Comparison of ENCODE assay signal across 11 cellular contexts in genomic region chr11:110972640-110973039, GRCh38.
DNase-seq lines count a peak whose midpoint lies in the region; ATAC-seq, FAIRE-seq and TF ChIP-seq lines count a peak whose summit lies in the region.
"Had no signal": no experiment of that assay in that cellular context is flagged by ENCODE, and none has a peak within 500 bp of the region (broad histone marks: within the 10 kb centered on the region; RNA-seq: fewer than 3 reads in every experiment).

No MANE protein-coding gene starts in this region.

- H3K9me3 Mint-ChIP-seq in effector memory CD8-positive, alpha-beta T cell = no peaks in the 10 kb centered on the region

- no peaks in the 10 kb centered on the region for H3K23me2 ChIP-seq in H1 (ENCODE audit: low read depth, low read length)

- no peak for ATAC-seq in HG02759 (IDR thresholded peaks at IDR 0.05; ENCODE audit: unreplicated experiment)
- ATAC-seq in effector memory CD8-positive, alpha-beta T cell (replicated peaks) = no peak
- ATAC-seq in HG02884 (IDR thresholded peaks at IDR 0.05; ENCODE audit: unreplicated experiment) = no peak

- TF ChIP-seq POLR2A in H1 (IDR thresholded peaks at IDR 0.05; ENCODE audit: control extremely low read depth in 1 of 2, low read depth in 2 of 2, low read length in 2 of 2) = no peak

- H3K4ac ChIP-seq in H1 (replicated peaks; ENCODE audit: insufficient read length, low read depth, low read length) = no peak overlapping the region

- H4K8ac ChIP-seq in H1 (ENCODE audit: extremely low read depth, insufficient read depth, low read length) = no peak overlapping the region

- H3K4me2 ChIP-seq in H1 (ENCODE audit: insufficient read depth in 1 of 2, low read depth in 2 of 2, low read length in 2 of 2) = no peak overlapping the region
- no peak overlapping the region for H3K4me2 ChIP-seq in osteoblast (ENCODE audit: insufficient read depth, low read length)

- TF ChIP-seq RAD21 in H1 (IDR thresholded peaks at IDR 0.05 in 1 of 2, conservative IDR thresholded peaks at IDR 0.05 in 1 of 2; ENCODE audit: low read depth in 2 of 2, low read length in 2 of 2) = no peak

- H2BK12ac ChIP-seq in H1 (ENCODE audit: low read depth, low read length) = no peak overlapping the region

- H3K9me3 ChIP-seq in H1 (ENCODE audit: insufficient read depth in 2 of 2, low read depth in 1 of 2, low read length in 1 of 2) (no peaks in the 10 kb centered on the region), osteoblast (ENCODE audit: low read depth, low read length) (no peaks in the 10 kb centered on the region)
- H3K9me3 ChIP-seq: ascending aorta had no signal

- 0 out of 2 replicates have a peak overlapping the region, but pooled peaks have one; percentile 53 for H2AFZ ChIP-seq in H1 (ENCODE audit: low read length)
- no peak overlapping the region for H2AFZ ChIP-seq in osteoblast (ENCODE audit: low read length)

- H2BK20ac ChIP-seq in H1 (ENCODE audit: low read length) = no peak overlapping the region

- FAIRE-seq in H1 (lab: Jason Lieb, UNC) = no peak
- FAIRE-seq: TTC549 had no signal

- H3K56ac ChIP-seq in H1 (replicated peaks; ENCODE audit: insufficient read length, low read depth, low read length) = no peak overlapping the region

- H3K27me3 ChIP-seq in H1 (replicated peaks in 1 of 4; ENCODE audit: control insufficient read depth in 3 of 4, extremely low read depth in 1 of 4, insufficient read depth in 3 of 4, low read length in 3 of 4) = no peaks in the 10 kb centered on the region
- H3K27me3 ChIP-seq in osteoblast (ENCODE audit: insufficient read depth, low read length) = no peaks in the 10 kb centered on the region
- H3K27me3 ChIP-seq: ascending aorta had no signal

- H3K23ac ChIP-seq in H1 (ENCODE audit: insufficient read length) = no peak overlapping the region

- peaks cover 10 to 23% of the 10 kb centered on the region in 2 donors for H3K27me3 Mint-ChIP-seq in effector memory CD8-positive, alpha-beta T cell

- CTCF ChIA-PET in H1 (lab: Charles Lee; ENCODE audit: partially characterized antibody) = no interaction called here

- no peaks in the 10 kb centered on the region for H3K36me3 Mint-ChIP-seq in effector memory CD8-positive, alpha-beta T cell (ENCODE audit: insufficient read depth)

- no peak overlapping the region for H2BK5ac ChIP-seq in H1 (ENCODE audit: low read depth, low read length)

- POLR2A ChIA-PET in H1 (lab: Charles Lee; ENCODE audit: partially characterized antibody) = no interaction called here

- H3K9ac ChIP-seq in H1 (replicated peaks in 1 of 4; ENCODE audit: extremely low read depth in 1 of 4, low read depth in 3 of 4, low read length in 3 of 4) = no peak overlapping the region

- H3K14ac ChIP-seq in H1 (ENCODE audit: insufficient read length) = no peak overlapping the region

- no peaks in the 10 kb centered on the region for H3K79me2 ChIP-seq in H1 (ENCODE audit: control insufficient read depth in 1 of 2, insufficient read depth in 2 of 2, low read length in 2 of 2)
- no peaks in the 10 kb centered on the region for H3K79me2 ChIP-seq in osteoblast (ENCODE audit: insufficient read depth, low read length)

- no peak overlapping the region for H3K27ac Mint-ChIP-seq in effector memory CD8-positive, alpha-beta T cell

- H4K20me1 ChIP-seq in H1 (replicated peaks in 1 of 2; ENCODE audit: control insufficient read depth in 1 of 2, insufficient read depth in 2 of 2, low read length in 2 of 2) (no peaks in the 10 kb centered on the region), osteoblast (ENCODE audit: insufficient read depth, low read length) (no peaks in the 10 kb centered on the region)

- H4K5ac ChIP-seq in H1 (ENCODE audit: insufficient read length, low read depth, low read length) = no peak overlapping the region

- H3K4me1 Mint-ChIP-seq in effector memory CD8-positive, alpha-beta T cell (ENCODE audit: low read depth in 2 of 2) = no peaks in the 10 kb centered on the region

- no peak overlapping the region for H3K18ac ChIP-seq in H1 (ENCODE audit: extremely low read depth, low read length)

- DNase-seq in EH (ENCODE audit: low read depth) (peak; percentile 77), NCI-H460 (ENCODE audit: extremely low read depth, low read depth) (peak; percentile 33), H1 (ENCODE audit: low read depth in 1 of 2, low spot score in 2 of 2) (no peak), osteoblast (ENCODE audit: insufficient read length, low spot score, missing footprints) (peak; percentile 37), islet precursor cell (no peak)
- no peak for DNase-seq in effector memory CD8-positive, alpha-beta T cell
- DNase-seq: NCI-H146 had no signal

- TF ChIP-seq EP300 in H1 (IDR thresholded peaks at IDR 0.05; ENCODE audit: borderline replicate concordance in 1 of 2, low read depth in 2 of 2, low read length in 2 of 2) = no peak

- no peak overlapping the region for H2BK15ac ChIP-seq in H1 (ENCODE audit: low read length)

- no peaks in the 10 kb centered on the region for H3K36me3 ChIP-seq in H1 (ENCODE audit: control insufficient read depth in 2 of 4, insufficient read depth in 4 of 4, low read length in 3 of 4)
- H3K36me3 ChIP-seq in osteoblast (ENCODE audit: insufficient read depth, low read length) = no peaks in the 10 kb centered on the region
- H3K36me3 ChIP-seq: ascending aorta had no signal

- no peak overlapping the region for H4K91ac ChIP-seq in H1 (replicated peaks; ENCODE audit: insufficient read length, low read length)

- H3K4me3 ChIP-seq in H1 (ENCODE audit: extremely low read depth in 1 of 4, insufficient read depth in 2 of 4, low read depth in 3 of 4, low read length in 4 of 4) (no peak overlapping the region), osteoblast (ENCODE audit: insufficient read depth, low read length) (no peak overlapping the region)
- H3K4me3 ChIP-seq: ascending aorta had no signal

- TF ChIP-seq CTCF in H1 (IDR thresholded peaks at IDR 0.05; ENCODE audit: control extremely low read depth in 1 of 3, insufficient read depth in 1 of 3, low read depth in 1 of 3, low read length in 3 of 3) = no peak
- TF ChIP-seq CTCF in osteoblast (IDR thresholded peaks at IDR 0.05; ENCODE audit: extremely low read depth, low read depth, low read length) = no peak

- H3K27ac ChIP-seq in H1 (ENCODE audit: low read depth, low read length) = no peak overlapping the region
- H3K27ac ChIP-seq in osteoblast (ENCODE audit: low read depth, low read length) = peak overlapping the region; percentile 3
- H3K27ac ChIP-seq: ascending aorta had no signal

- H2AK5ac ChIP-seq in H1 (ENCODE audit: low read depth, low read length) = no peak overlapping the region

- H3K79me1 ChIP-seq in H1 (ENCODE audit: low read depth, low read length) = no peaks in the 10 kb centered on the region

- H3K4me3 Mint-ChIP-seq in effector memory CD8-positive, alpha-beta T cell = no peak overlapping the region

- WGBS in H1 (ENCODE audit: extremely low coverage in 1 of 2, insufficient coverage in 1 of 2, insufficient read length in 1 of 2, insufficient replicate concordance in 2 of 2, low coverage in 1 of 2, low lambda C conversion rate in 2 of 2, missing lambda C conversion rate in 1 of 2), 2 experiments = 94% methylated on average over 3 of the region's 3 CpGs; no CpG with 5 or more reads in 1 of the 2 experiments

- no peak overlapping the region for H2BK120ac ChIP-seq in H1 (replicated peaks; ENCODE audit: low read depth, low read length)

- no peaks in the 10 kb centered on the region for H3K4me1 ChIP-seq in H1 (replicated peaks in 1 of 4; ENCODE audit: control insufficient read depth in 3 of 4, insufficient read depth in 4 of 4, low read length in 3 of 4)
- H3K4me1 ChIP-seq in osteoblast (ENCODE audit: insufficient read depth, low read length) = peaks cover 6% of the 10 kb centered on the region
- H3K4me1 ChIP-seq: ascending aorta had no signal

TF ChIP-seq in H1, 55 proteins besides CTCF, POLR2A, EP300 and RAD21:
- no peak for TF ChIP-seq CEBPB (IDR thresholded peaks at IDR 0.05; ENCODE audit: low read depth, low read length)
- TF ChIP-seq RNF2 (IDR thresholded peaks at IDR 0.05; ENCODE audit: borderline replicate concordance, low read depth, low read length, missing control alignments, poor library complexity, severe bottlenecking) = no peak
- TF ChIP-seq JUN (IDR thresholded peaks at IDR 0.05; ENCODE audit: low read depth, low read length) = no peak
- no peak for TF ChIP-seq SIN3A (conservative IDR thresholded peaks at IDR 0.05 in 1 of 2, IDR thresholded peaks at IDR 0.05 in 1 of 2; ENCODE audit: low read depth in 1 of 2, low read length in 2 of 2)
- TF ChIP-seq EGR1 (IDR thresholded peaks at IDR 0.05; ENCODE audit: borderline replicate concordance, low read depth, low read length) = no peak
- no peak for TF ChIP-seq ZNF274 (IDR thresholded peaks at IDR 0.05; ENCODE audit: borderline replicate concordance, extremely low read depth, low read length)
- TF ChIP-seq TAF7 (optimal IDR thresholded peaks at IDR 0.05; ENCODE audit: borderline replicate concordance, low read depth, low read length) = no peak

Comparison
In these comparisons a context has a peak if more than half of its experiments do, and no peak if none do; other contexts are left out.
1. DNase-seq: peak in EH (single experiment), NCI-H460 (single experiment) and osteoblast (single experiment); none in H1 (0 of 2), effector memory CD8-positive, alpha-beta T cell (0 of 3) and islet precursor cell (single experiment).